13 cellular contexts compared by ENCODE assay signal in genomic region chr15:45079633-45080246, GRCh38. TPM values are rescaled to one million over a fixed set of nuclear protein-coding genes. Genes with fewer than 3 reads are reported as not detected.
"Had no signal": no experiment of that assay in that cellular context is flagged by ENCODE, and none has a peak within 500 bp of the region (broad histone marks: within the 10 kb centered on the region; RNA-seq: fewer than 3 reads in every experiment).

No MANE protein-coding gene starts in this region.

RNA-seq across cellular contexts. Expression of gene DUOX2, which starts 34.2 kb away (rescaled TPM):
- total RNA-seq: chondrocyte, dermis microvascular lymphatic vessel endothelial cell, endothelial cell of umbilical vein, fibroblast of villous mesenchyme had no signal

RNA-seq across cellular contexts. Expression of gene DUOXA2, which starts 34.4 kb away (rescaled TPM):
- total RNA-seq: chondrocyte, dermis microvascular lymphatic vessel endothelial cell, endodermal cell, endothelial cell of umbilical vein, fibroblast of villous mesenchyme, kidney epithelial cell, left lobe of liver, lower lobe of right lung, mesothelial cell of epicardium, omental fat pad, psoas muscle, suprapubic skin, uterus had no signal
- polyA plus RNA-seq: endothelial cell of umbilical vein had no signal

RNA-seq across cellular contexts. Expression of gene DUOXA1, which starts 49.9 kb away (rescaled TPM):
- total RNA-seq: dermis microvascular lymphatic vessel endothelial cell, endothelial cell of umbilical vein, fibroblast of villous mesenchyme, kidney epithelial cell, left lobe of liver had no signal

RNA-seq across cellular contexts. Expression of gene DUOX1, which starts 50.1 kb away (rescaled TPM):
- total RNA-seq: chondrocyte, dermis microvascular lymphatic vessel endothelial cell, endothelial cell of umbilical vein, fibroblast of villous mesenchyme had no signal
- polyA plus RNA-seq: endothelial cell of umbilical vein had no signal
